Comparison of ENCODE assay signal across 34 cellular contexts in the genomic region with DNA sequence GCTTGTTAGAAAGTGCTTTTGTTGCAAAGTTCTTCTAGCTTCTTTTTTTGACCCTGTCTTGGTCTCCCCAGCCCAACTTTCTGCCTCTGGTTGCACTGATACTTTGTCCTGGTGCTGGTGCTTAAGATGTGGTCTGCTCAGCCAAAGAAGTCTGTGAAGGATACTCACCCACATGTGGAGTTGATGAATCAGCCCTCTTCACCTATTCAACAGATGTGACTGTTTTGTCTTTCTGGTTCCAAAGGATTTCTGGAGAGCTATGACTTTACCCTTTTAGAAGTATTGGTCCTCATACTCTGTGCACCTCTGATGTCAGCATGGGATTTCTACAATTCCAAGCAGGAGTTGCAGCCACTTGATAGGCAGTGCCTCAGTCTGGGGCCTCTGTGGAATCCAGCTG.
A peak's percentile ranks its signal among the peaks of the same experiment; 100 is the strongest.
DNase-seq lines count a peak whose midpoint lies in the region; ATAC-seq, FAIRE-seq and TF ChIP-seq lines count a peak whose summit lies in the region.
"Had no signal": no experiment of that assay in that cellular context is flagged by ENCODE, and none has a peak within 500 bp of the region (broad histone marks: within the 10 kb centered on the region; RNA-seq: fewer than 3 reads in every experiment).

No MANE protein-coding gene starts in this region.

- no peaks in the 10 kb centered on the region for H3K79me2 ChIP-seq in HepG2 (ENCODE audit: insufficient read depth, low read length)

- no peak overlapping the region for H2AFZ ChIP-seq in HepG2 (ENCODE audit: low read length)

- H3K27me3 Mint-ChIP-seq in CD4-positive, alpha-beta memory T cell: no peaks in the 10 kb centered on the region
- no peaks in the 10 kb centered on the region for H3K27me3 Mint-ChIP-seq in activated T-helper 17 cell treated with anti-CD3 and anti-CD28 coated beads, Interleukin-2, amount 50 U/mL, for 72 hours
- H3K27me3 Mint-ChIP-seq in naive thymus-derived CD4-positive, alpha-beta T cell: no peaks in the 10 kb centered on the region
- H3K27me3 Mint-ChIP-seq: activated naive CD8-positive, alpha-beta T cell treated with anti-CD3 and anti-CD28 coated beads, Interleukin-2, amount 10 ng/mL, durations not matched to agents 7 days and 5 days; naive B cell; T-cell had no signal

- POLR2A ChIA-PET in CD4-positive, alpha-beta memory T cell (lab: Charles Lee; ENCODE audit: partially characterized antibody): no interaction called here
- POLR2A ChIA-PET in naive thymus-derived CD4-positive, alpha-beta T cell (lab: Charles Lee): no interaction called here
- POLR2A ChIA-PET in HepG2 (lab: Yijun Ruan, JAX): interaction anchor here (2.2 kb wide), 1 partner anchor 83 kb away, joined by 6 read pairs; no protein-coding TSS in a partner anchor

- peaks cover 0 to 2% (median 1%) of the 10 kb centered on the region in 4 donors for H3K4me1 Mint-ChIP-seq in CD4-positive, alpha-beta memory T cell
- H3K4me1 Mint-ChIP-seq in activated T-helper 17 cell treated with anti-CD3 and anti-CD28 coated beads, Interleukin-2, amount 50 U/mL, for 72 hours: peaks cover 9% of the 10 kb centered on the region
- H3K4me1 Mint-ChIP-seq in naive thymus-derived CD4-positive, alpha-beta T cell: peaks cover 0 to 4% (median 0%) of the 10 kb centered on the region in 7 donors
- H3K4me1 Mint-ChIP-seq: activated naive CD8-positive, alpha-beta T cell treated with anti-CD3 and anti-CD28 coated beads, Interleukin-2, amount 10 ng/mL, durations not matched to agents 7 days and 5 days; endodermal cell; mesothelial cell of epicardium had no signal

- no peak for DNase-seq in CD4-positive, alpha-beta memory T cell
- peak; percentile 16 for DNase-seq in EH (ENCODE audit: low read depth)
- no peak for DNase-seq in naive thymus-derived CD4-positive, alpha-beta T cell
- no peak for DNase-seq in EL
- DNase-seq in HepG2 (ENCODE audit: low spot score): no peak
- no peak for DNase-seq in left colon
- DNase-seq: activated CD8-positive, alpha-beta memory T cell treated with anti-CD3 and anti-CD28 coated beads, Interleukin-2, amount 50 U/mL, for 4 hours; activated naive CD8-positive, alpha-beta T cell treated with anti-CD3 and anti-CD28 coated beads, Interleukin-2, amount 10 ng/mL, durations not matched to agents 7 days and 5 days; cortex of kidney; endodermal cell; foreskin melanocyte; heart left ventricle; MM.1S; naive B cell; NCI-H1417; NCI-H2029; NCI-H2227 treated with DMSO at 0.1 percent for 48 hours; NCI-H526; nucleus accumbens; psoas muscle; sigmoid colon; stimulated activated CD4-positive, alpha-beta T cell treated with anti-CD3 and anti-CD28 coated beads, Interleukin-4, amount 100 ng/mL, for 24 hours; T-cell; upper lobe of right lung had no signal

- TF ChIP-seq EP300 in HepG2 (IDR thresholded peaks at IDR 0.05; ENCODE audit: low read depth in 2 of 2, low read length in 2 of 2) (no peak), HepG2 (CRISPR knock-in tag; IDR thresholded peaks at IDR 0.05; ENCODE audit: borderline replicate concordance) (no peak)

- no peak for TF ChIP-seq RAD21 in HepG2 (CRISPR knock-in tag; IDR thresholded peaks at IDR 0.05)

- no peak overlapping the region for H3K9ac ChIP-seq in HepG2 (ENCODE audit: insufficient read depth, low read depth, low read length)
- H3K9ac ChIP-seq: BLaER1 treated with 17β-estradiol and CSF1 and Interleukin-3, amounts not matched to agents 10 nM and 100 nM; KMS-11 had no signal

- no peak for TF ChIP-seq CTCF in HepG2 (CRISPR knock-in tag; IDR thresholded peaks at IDR 0.05)

- peaks cover 50 to 68% of the 10 kb centered on the region in 2 donors for H3K36me3 Mint-ChIP-seq in CD4-positive, alpha-beta memory T cell
- peaks cover 76% of the 10 kb centered on the region for H3K36me3 Mint-ChIP-seq in activated T-helper 17 cell treated with anti-CD3 and anti-CD28 coated beads, Interleukin-2, amount 50 U/mL, for 72 hours (ENCODE audit: low read depth)
- H3K36me3 Mint-ChIP-seq in naive thymus-derived CD4-positive, alpha-beta T cell: peaks cover 0 to 76% (median 42%) of the 10 kb centered on the region in 5 donors

- H3K27ac Mint-ChIP-seq in CD4-positive, alpha-beta memory T cell: peak overlapping the region in 4 of 7 donors; percentile 2 to 69 (median 10)
- peak overlapping the region; percentile 28 for H3K27ac Mint-ChIP-seq in activated T-helper 17 cell treated with anti-CD3 and anti-CD28 coated beads, Interleukin-2, amount 50 U/mL, for 72 hours
- H3K27ac Mint-ChIP-seq in naive thymus-derived CD4-positive, alpha-beta T cell: peak overlapping the region in 6 of 9 donors; percentile 22 to 84 (median 47)
- H3K27ac Mint-ChIP-seq: activated naive CD8-positive, alpha-beta T cell treated with anti-CD3 and anti-CD28 coated beads, Interleukin-2, amount 10 ng/mL, durations not matched to agents 7 days and 5 days; endodermal cell; mesothelial cell of epicardium had no signal

- H3K4me3 Mint-ChIP-seq in CD4-positive, alpha-beta memory T cell: no peak overlapping the region
- no peak overlapping the region for H3K4me3 Mint-ChIP-seq in activated T-helper 17 cell treated with anti-CD3 and anti-CD28 coated beads, Interleukin-2, amount 50 U/mL, for 72 hours
- no peak overlapping the region for H3K4me3 Mint-ChIP-seq in naive thymus-derived CD4-positive, alpha-beta T cell
- H3K4me3 Mint-ChIP-seq: activated naive CD8-positive, alpha-beta T cell treated with anti-CD3 and anti-CD28 coated beads, Interleukin-2, amount 10 ng/mL, durations not matched to agents 7 days and 5 days; endodermal cell; mesothelial cell of epicardium; naive B cell; T-cell had no signal

- peaks cover 13% of the 10 kb centered on the region for H3K36me3 ChIP-seq in CD4-positive, alpha-beta memory T cell (ENCODE audit: insufficient read depth, low read length)
- H3K36me3 ChIP-seq in naive thymus-derived CD4-positive, alpha-beta T cell (ENCODE audit: control insufficient read depth in 2 of 3, insufficient read depth in 3 of 3, low read length in 3 of 3): peaks cover 0 to 36% (median 4%) of the 10 kb centered on the region in 3 experiments
- H3K36me3 ChIP-seq in HepG2 (replicated peaks in 1 of 2; ENCODE audit: control insufficient read depth in 1 of 2, insufficient read depth in 2 of 2, low read length in 2 of 2): peaks cover 15 to 38% of the 10 kb centered on the region in 2 experiments; a peak in 4 of 5 replicates

- in situ Hi-C loops in HepG2 (cut with HindIII; ENCODE audit: extremely low pct_ligation_motif_present, low pct_unique_long_range_greater_than_20kb): no loop called here

- H3K4me1 ChIP-seq in CD4-positive, alpha-beta memory T cell (ENCODE audit: insufficient read depth, low read length): no peaks in the 10 kb centered on the region
- no peaks in the 10 kb centered on the region for H3K4me1 ChIP-seq in naive thymus-derived CD4-positive, alpha-beta T cell (ENCODE audit: control insufficient read depth in 2 of 2, insufficient read depth in 2 of 2, low read length in 2 of 2)
- H3K4me1 ChIP-seq in HepG2 (ENCODE audit: insufficient read depth, low read length): 0 out of 2 replicates have a peak, but pooled peaks cover 4% of the 10 kb centered on the region
- H3K4me1 ChIP-seq: ascending aorta; BLaER1 treated with 17β-estradiol and CSF1 and Interleukin-3, amounts not matched to agents 10 nM and 100 nM; heart left ventricle; psoas muscle; sigmoid colon; upper lobe of right lung had no signal

- BruUV-seq in HepG2 (replicated peaks; lab: Mats Ljungman, UMichigan): no TSS peak

- H3K4me2 ChIP-seq in HepG2 (ENCODE audit: low read depth, low read length): no peak overlapping the region
- H3K4me2 ChIP-seq: BLaER1 treated with 17β-estradiol and CSF1 and Interleukin-3, amounts not matched to agents 10 nM and 100 nM; KMS-11 had no signal

- intact Hi-C loops in CD4-positive, alpha-beta memory T cell (cut with micrococcal nuclease): loop anchor here (5.0 kb wide), 1 partner anchor 678 kb away; no protein-coding TSS in a partner anchor
- intact Hi-C loops in naive thymus-derived CD4-positive, alpha-beta T cell (cut with micrococcal nuclease): loop anchor here in 1 of 2 donors (5.0 kb wide), 1 partner anchor 82 kb away; a partner anchor contains a TSS
- intact Hi-C loops in HepG2 (cut with micrococcal nuclease; ENCODE audit: unreplicated experiment): no loop called here
- intact Hi-C loops in left colon (cut with DNase I, micrococcal nuclease): no loop called here

- no peak for FAIRE-seq in HepG2 (lab: Jason Lieb, UNC)
- FAIRE-seq: D721Med, GM12878, GM19239, H1, keratinocyte had no signal

- H3K9me3 ChIP-seq in CD4-positive, alpha-beta memory T cell (ENCODE audit: control insufficient read depth in 1 of 2, low read length in 2 of 2): no peaks in the 10 kb centered on the region
- H3K9me3 ChIP-seq in naive thymus-derived CD4-positive, alpha-beta T cell (ENCODE audit: control insufficient read depth in 2 of 3, low read length in 3 of 3): no peaks in the 10 kb centered on the region
- H3K9me3 ChIP-seq in HepG2 (ENCODE audit: low read length): no peaks in the 10 kb centered on the region
- H3K9me3 ChIP-seq: ascending aorta; BLaER1 treated with 17β-estradiol and CSF1 and Interleukin-3, amounts not matched to agents 10 nM and 100 nM; heart left ventricle; psoas muscle; sigmoid colon; upper lobe of right lung had no signal

- CTCF ChIA-PET in CD4-positive, alpha-beta memory T cell (lab: Charles Lee; ENCODE audit: partially characterized antibody): interaction anchor here (1.2 to 1.8 kb wide), 5 partner anchors 9 to 259 kb away, joined by 3 to 5 read pairs (median 4); no protein-coding TSS in a partner anchor
- CTCF ChIA-PET in naive thymus-derived CD4-positive, alpha-beta T cell (lab: Charles Lee): no interaction called here
- CTCF ChIA-PET in HepG2 (lab: Yijun Ruan, JAX; ENCODE audit: low intra/inter-chr PET ratio, low total read pairs): no interaction called here

- H4K20me1 ChIP-seq in HepG2 (ENCODE audit: insufficient read depth, low read length): no peaks in the 10 kb centered on the region
- H4K20me1 ChIP-seq: BLaER1 treated with 17β-estradiol and CSF1 and Interleukin-3, amounts not matched to agents 10 nM and 100 nM had no signal

- no peaks in the 10 kb centered on the region for H3K27me3 ChIP-seq in CD4-positive, alpha-beta memory T cell (ENCODE audit: insufficient read depth, low read length)
- H3K27me3 ChIP-seq in naive thymus-derived CD4-positive, alpha-beta T cell (ENCODE audit: control insufficient read depth in 2 of 2, insufficient read depth in 2 of 2, low read length in 2 of 2): no peaks in the 10 kb centered on the region
- no peaks in the 10 kb centered on the region for H3K27me3 ChIP-seq in HepG2 (ENCODE audit: control insufficient read depth in 1 of 2, insufficient read depth in 2 of 2, low read length in 2 of 2)
- H3K27me3 ChIP-seq: ascending aorta; BLaER1 treated with 17β-estradiol and CSF1 and Interleukin-3, amounts not matched to agents 10 nM and 100 nM; heart left ventricle; sigmoid colon; upper lobe of right lung had no signal

- ATAC-seq in activated T-helper 17 cell treated with anti-CD3 and anti-CD28 coated beads, Interleukin-2, amount 50 U/mL, for 72 hours (replicated peaks): peak; percentile 11
- no peak for ATAC-seq in naive thymus-derived CD4-positive, alpha-beta T cell
- no peak for ATAC-seq in HepG2
- no peak for ATAC-seq in left colon
- ATAC-seq: GM12878, heart left ventricle, psoas muscle, T-cell, upper lobe of right lung had no signal

- H3K4me3 ChIP-seq in CD4-positive, alpha-beta memory T cell (ENCODE audit: low read length in 2 of 2): no peak overlapping the region
- H3K4me3 ChIP-seq in naive thymus-derived CD4-positive, alpha-beta T cell (ENCODE audit: low read length): no peak overlapping the region
- no peak overlapping the region for H3K4me3 ChIP-seq in HepG2 (replicated peaks in 1 of 3; ENCODE audit: insufficient read depth in 1 of 3, low read depth in 2 of 3, low read length in 3 of 3)
- H3K4me3 ChIP-seq: ascending aorta; BLaER1 treated with 17β-estradiol and CSF1 and Interleukin-3, amounts not matched to agents 10 nM and 100 nM; GM12878; heart left ventricle; psoas muscle; sigmoid colon; upper lobe of right lung had no signal

- TF ChIP-seq POLR2A in HepG2 (IDR thresholded peaks at IDR 0.05; ENCODE audit: insufficient read depth in 1 of 2, low read depth in 2 of 2, low read length in 2 of 2): no peak

- no peak overlapping the region for H3K27ac ChIP-seq in CD4-positive, alpha-beta memory T cell (ENCODE audit: low read depth, low read length)
- H3K27ac ChIP-seq in naive thymus-derived CD4-positive, alpha-beta T cell (ENCODE audit: low read depth, low read length): no peak overlapping the region
- no peak overlapping the region for H3K27ac ChIP-seq in HepG2 (ENCODE audit: extremely low read length, insufficient read depth, low read length)
- H3K27ac ChIP-seq: ascending aorta; BLaER1 treated with 17β-estradiol and CSF1 and Interleukin-3, amounts not matched to agents 10 nM and 100 nM; heart left ventricle; KMS-11; psoas muscle; sigmoid colon; upper lobe of right lung had no signal

- no peaks in the 10 kb centered on the region for H3K9me3 Mint-ChIP-seq in CD4-positive, alpha-beta memory T cell
- H3K9me3 Mint-ChIP-seq in activated T-helper 17 cell treated with anti-CD3 and anti-CD28 coated beads, Interleukin-2, amount 50 U/mL, for 72 hours: no peaks in the 10 kb centered on the region
- peaks cover 0 to 2% (median 0%) of the 10 kb centered on the region in 11 donors for H3K9me3 Mint-ChIP-seq in naive thymus-derived CD4-positive, alpha-beta T cell
- H3K9me3 Mint-ChIP-seq: activated naive CD8-positive, alpha-beta T cell treated with anti-CD3 and anti-CD28 coated beads, Interleukin-2, amount 10 ng/mL, durations not matched to agents 7 days and 5 days; endodermal cell; mesothelial cell of epicardium; naive B cell; T-cell had no signal
